Comparison of ENCODE assay signal across 15 cellular contexts in genomic region chr4:127139788-127140286, GRCh38.
DNase-seq lines count a peak whose midpoint lies in the region; TF ChIP-seq lines count a peak whose summit lies in the region.
"Had no signal": no experiment of that assay in that cellular context is flagged by ENCODE, and none has a peak within 500 bp of the region (broad histone marks: within the 10 kb centered on the region; RNA-seq: fewer than 3 reads in every experiment).

No MANE protein-coding gene starts in this region.

- H2BK12ac ChIP-seq in neuronal stem cell (ENCODE audit: low read length), result no peak overlapping the region

- no peak overlapping the region for H2BK15ac ChIP-seq in neuronal stem cell (ENCODE audit: low read length)

- H3K4me1 ChIP-seq in endodermal cell (ENCODE audit: control insufficient read depth, insufficient read depth, low read length), result no peaks in the 10 kb centered on the region
- no peaks in the 10 kb centered on the region for H3K4me1 ChIP-seq in neuronal stem cell (ENCODE audit: control insufficient read depth in 2 of 2, insufficient read depth in 1 of 2, low read depth in 1 of 2, low read length in 2 of 2)
- H3K4me1 ChIP-seq: Caco-2 had no signal

- no peak for TF ChIP-seq CTCF in endodermal cell (conservative IDR thresholded peaks at IDR 0.05)

- whole genome bisulfite sequencing in endodermal cell (ENCODE audit: insufficient coverage in 1 of 2, insufficient read length in 1 of 2), 2 experiments, result 86 to 89% methylated on average over 6 of the region's 6 CpGs
- WGBS in neuronal stem cell (ENCODE audit: extremely low coverage in 2 of 2, insufficient read length in 2 of 2, insufficient replicate concordance in 1 of 2), 2 donors, result no CpG with 5 or more reads among the region's 6 CpGs

- no peak overlapping the region for H4K91ac ChIP-seq in neuronal stem cell (ENCODE audit: low read depth, low read length, poor library complexity)

- H3K18ac ChIP-seq in neuronal stem cell (ENCODE audit: low read length), result no peak overlapping the region

- no peaks in the 10 kb centered on the region for H3K27me3 Mint-ChIP-seq in endodermal cell (ENCODE audit: insufficient read depth)
- H3K27me3 Mint-ChIP-seq: CD4-positive, CD25-positive, alpha-beta regulatory T cell had no signal

- no peak overlapping the region for H2BK5ac ChIP-seq in neuronal stem cell (ENCODE audit: low read length)

- H3K4me2 ChIP-seq in neuronal stem cell (ENCODE audit: insufficient read depth, low read length, poor library complexity, severe bottlenecking), result no peak overlapping the region

- peaks cover 6% of the 10 kb centered on the region for H3K4me1 Mint-ChIP-seq in endodermal cell
- H3K4me1 Mint-ChIP-seq: CD4-positive, CD25-positive, alpha-beta regulatory T cell had no signal

- peak overlapping the region; percentile 6 for H3K27ac Mint-ChIP-seq in endodermal cell

- H3K14ac ChIP-seq in neuronal stem cell (ENCODE audit: low read length), result no peak overlapping the region

- no peak overlapping the region for H2AK5ac ChIP-seq in neuronal stem cell (ENCODE audit: low read depth, low read length)

- H3K27ac ChIP-seq in endodermal cell (ENCODE audit: low read depth, low read length), result no peak overlapping the region
- no peak overlapping the region for H3K27ac ChIP-seq in neuronal stem cell (replicated peaks; ENCODE audit: low read length)
- H3K27ac ChIP-seq: GM23248 had no signal

- H3K36me3 ChIP-seq in endodermal cell (ENCODE audit: control insufficient read depth, insufficient read depth, low read length) (no peaks in the 10 kb centered on the region), neuronal stem cell (replicated peaks in 1 of 2; ENCODE audit: control insufficient read depth in 2 of 2, insufficient read depth in 2 of 2, low read length in 2 of 2) (no peaks in the 10 kb centered on the region)

- no peaks in the 10 kb centered on the region for H3K79me1 ChIP-seq in neuronal stem cell (ENCODE audit: low read depth, low read length)

- H3K9me3 Mint-ChIP-seq in endodermal cell, result no peaks in the 10 kb centered on the region

- H3K4ac ChIP-seq in neuronal stem cell (ENCODE audit: low read length), result no peak overlapping the region

- peak; percentile 2 for DNase-seq in ELF-1 (ENCODE audit: low read depth, low spot score)
- peak; percentile 44 for DNase-seq in NCI-H69 (lab: John Stamatoyannopoulos, UW)
- DNase-seq in endodermal cell, result no peak
- DNase-seq in neuronal stem cell (ENCODE audit: low spot score), result no peak
- DNase-seq in ureter (ENCODE audit: low spot score), result no peak
- DNase-seq in COLO829 (ENCODE audit: low spot score), result no peak
- DNase-seq in superior temporal gyrus (ENCODE audit: extremely low spot score), result no peak
- DNase-seq: Caco-2; CD4-positive, CD25-positive, alpha-beta regulatory T cell; DMS 273 treated with DMSO at 0.1 percent for 48 hours; NCI-H1694 treated with DMSO at 0.1 percent for 48 hours; NCI-H446 treated with DMSO at 0.1 percent for 48 hours; NCI-H774; OCI-M1 had no signal

- H4K8ac ChIP-seq in neuronal stem cell (ENCODE audit: low read depth, low read length), result no peak overlapping the region

- no peaks in the 10 kb centered on the region for H3K36me3 Mint-ChIP-seq in endodermal cell (ENCODE audit: low read depth)
- H3K36me3 Mint-ChIP-seq: CD4-positive, CD25-positive, alpha-beta regulatory T cell had no signal

- H2AFZ ChIP-seq in neuronal stem cell (ENCODE audit: low read length), result peak overlapping the region; percentile 45
- H2AFZ ChIP-seq: GM23248 had no signal

- H3K23ac ChIP-seq in neuronal stem cell (ENCODE audit: low read depth, low read length, poor library complexity), result no peak overlapping the region

- H3K4me3 Mint-ChIP-seq in endodermal cell, result no peak overlapping the region
- H3K4me3 Mint-ChIP-seq: CD4-positive, CD25-positive, alpha-beta regulatory T cell had no signal

- H3K9me3 ChIP-seq in endodermal cell (ENCODE audit: control insufficient read depth, low read length), result no peaks in the 10 kb centered on the region
- H3K9me3 ChIP-seq in neuronal stem cell (replicated peaks in 1 of 2; ENCODE audit: control insufficient read depth in 2 of 2, insufficient read depth in 1 of 2, low read depth in 1 of 2, low read length in 2 of 2), result no peaks in the 10 kb centered on the region
- H3K9me3 ChIP-seq: Caco-2 had no signal

- H3K27me3 ChIP-seq in endodermal cell (ENCODE audit: control insufficient read depth, insufficient read depth, low read length, poor library complexity, severe bottlenecking), result no peaks in the 10 kb centered on the region
- H3K27me3 ChIP-seq in neuronal stem cell (ENCODE audit: control insufficient read depth in 3 of 3, insufficient read depth in 3 of 3, low read depth in 1 of 3, low read length in 3 of 3), result no peaks in the 10 kb centered on the region

- H3K9ac ChIP-seq in endodermal cell (ENCODE audit: extremely low read depth, low read length, poor library complexity, severe bottlenecking), result no peak overlapping the region
- H3K9ac ChIP-seq in neuronal stem cell (ENCODE audit: low read depth, low read length, poor library complexity), result no peak overlapping the region
- H3K9ac ChIP-seq: GM23248 had no signal

- no peak overlapping the region for H2BK120ac ChIP-seq in neuronal stem cell (ENCODE audit: low read depth, low read length)

- no peak overlapping the region for H3K4me3 ChIP-seq in endodermal cell (ENCODE audit: low read length)
- no peak overlapping the region for H3K4me3 ChIP-seq in neuronal stem cell (ENCODE audit: low read length in 2 of 2)
- H3K4me3 ChIP-seq: GM23248 had no signal

Comparison
In these comparisons a context has a peak if more than half of its experiments do, and no peak if none do; other contexts are left out.
1. DNase-seq: peak in ELF-1 (single experiment) and NCI-H69 (single experiment); none in endodermal cell (single experiment), neuronal stem cell (single experiment), ureter (single experiment), COLO829 (single experiment) and superior temporal gyrus (single experiment).